ENCODE assay signal across 33 cellular contexts in the genomic region with DNA sequence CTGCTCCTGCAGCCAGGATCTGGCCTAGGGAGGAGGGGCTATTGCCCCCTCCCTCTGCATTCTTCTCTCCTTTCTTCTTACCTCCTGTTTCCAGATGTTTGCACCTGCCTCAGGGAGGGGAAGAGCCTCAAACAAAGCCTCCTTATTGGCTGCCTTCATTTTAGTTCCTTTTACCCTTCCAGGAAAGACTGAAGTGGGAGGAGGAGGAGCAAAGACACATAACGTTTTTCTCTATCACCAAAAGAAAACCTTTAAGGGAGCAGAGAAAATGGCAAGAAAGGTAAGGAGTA. TPM values are rescaled to one million over a fixed set of nuclear protein-coding genes. Genes with fewer than 3 reads are reported as not detected.
"Had no signal": no experiment of that assay in that cellular context is flagged by ENCODE, and none has a peak within 500 bp of the region (broad histone marks: within the 10 kb centered on the region; RNA-seq: fewer than 3 reads in every experiment).

No MANE protein-coding gene starts in this region.

- H3K27ac ChIP-seq: epithelial cell of prostate, esophagus squamous epithelium, gastrocnemius medialis, heart right ventricle, left lung, lower lobe of right lung had no signal

- H3K36me3 Mint-ChIP-seq: mesothelial cell of epicardium had no signal

- H3K27me3 ChIP-seq: gastrocnemius medialis had no signal

- H3K4me3 ChIP-seq: esophagus squamous epithelium, gastrocnemius medialis, heart right ventricle, left lung, lower lobe of right lung, mucosa of descending colon had no signal

- H3K36me3 ChIP-seq: esophagus squamous epithelium, gastrocnemius medialis, heart right ventricle, left lung, lower lobe of right lung had no signal

- H3K9me3 ChIP-seq: esophagus squamous epithelium, gastrocnemius medialis, heart right ventricle, lower lobe of right lung, mucosa of descending colon had no signal

- ATAC-seq: effector memory CD8-positive, alpha-beta T cell; gastrocnemius medialis; heart right ventricle; left cardiac atrium; left lung; left ventricle myocardium superior; lower lobe of right lung; mucosa of descending colon; naive thymus-derived CD8-positive, alpha-beta T cell had no signal

- H3K4me1 Mint-ChIP-seq: naive B cell; naive thymus-derived CD8-positive, alpha-beta T cell had no signal

- H3K9me3 Mint-ChIP-seq: effector memory CD8-positive, alpha-beta T cell had no signal

- H3K4me1 ChIP-seq: gastrocnemius medialis, left lung, lower lobe of right lung had no signal

- H3K27ac Mint-ChIP-seq: dendritic cell treated with granulocyte-macrophage colony-stimulating factor and Interleukin-4, amounts not matched to agents 40 ng/mL and 50 ng/mL, for 4 days; effector memory CD8-positive, alpha-beta T cell; endodermal cell; mesothelial cell of epicardium; naive B cell had no signal

- H3K4me3 Mint-ChIP-seq: dendritic cell treated with granulocyte-macrophage colony-stimulating factor and Interleukin-4, amounts not matched to agents 40 ng/mL and 50 ng/mL, for 4 days; effector memory CD8-positive, alpha-beta T cell; endodermal cell; mesothelial cell of epicardium; naive B cell; naive thymus-derived CD8-positive, alpha-beta T cell had no signal

- DNase-seq: cortex of kidney; effector CD8-positive, alpha-beta T cell; effector memory CD8-positive, alpha-beta T cell; endodermal cell; erythroblast; esophagus squamous epithelium; foreskin fibroblast; foreskin melanocyte; gastrocnemius medialis; glutamatergic neuron; head of caudate nucleus; heart right ventricle; hippocampal formation; left cardiac atrium; left lung; left ventricle myocardium superior; lower lobe of right lung; mesenchymal stem cell; mucosa of descending colon; naive B cell had no signal

RNA-seq across cellular contexts. Expression of a gene that starts 13.3 kb away (rescaled TPM):
- total RNA-seq: dermis microvascular lymphatic vessel endothelial cell; endodermal cell; esophagus mucosa; gastrocnemius medialis; glomerular endothelial cell; heart right ventricle; kidney epithelial cell; left cardiac atrium; lung microvascular endothelial cell; mesenteric fat pad; myocyte; naive thymus-derived CD8-positive, alpha-beta T cell had no signal
- polyA plus RNA-seq: heart right ventricle; keratinocyte; naive thymus-derived CD8-positive, alpha-beta T cell had no signal

RNA-seq across cellular contexts. Expression of a gene that starts 50.3 kb away (rescaled TPM):
- total RNA-seq: dermis microvascular lymphatic vessel endothelial cell; endodermal cell; esophagus mucosa; esophagus squamous epithelium; gastrocnemius medialis; glomerular endothelial cell; heart right ventricle; kidney epithelial cell; left cardiac atrium; left lung; left ventricle myocardium superior; lower leg skin; lower lobe of right lung; lung microvascular endothelial cell; mesenteric fat pad; mesothelial cell of epicardium; mucosa of descending colon; myocyte; naive thymus-derived CD8-positive, alpha-beta T cell had no signal
- polyA plus RNA-seq: heart right ventricle; keratinocyte; naive thymus-derived CD8-positive, alpha-beta T cell had no signal
